Comparison of ENCODE assay signal across 10 cellular contexts in the genomic region with DNA sequence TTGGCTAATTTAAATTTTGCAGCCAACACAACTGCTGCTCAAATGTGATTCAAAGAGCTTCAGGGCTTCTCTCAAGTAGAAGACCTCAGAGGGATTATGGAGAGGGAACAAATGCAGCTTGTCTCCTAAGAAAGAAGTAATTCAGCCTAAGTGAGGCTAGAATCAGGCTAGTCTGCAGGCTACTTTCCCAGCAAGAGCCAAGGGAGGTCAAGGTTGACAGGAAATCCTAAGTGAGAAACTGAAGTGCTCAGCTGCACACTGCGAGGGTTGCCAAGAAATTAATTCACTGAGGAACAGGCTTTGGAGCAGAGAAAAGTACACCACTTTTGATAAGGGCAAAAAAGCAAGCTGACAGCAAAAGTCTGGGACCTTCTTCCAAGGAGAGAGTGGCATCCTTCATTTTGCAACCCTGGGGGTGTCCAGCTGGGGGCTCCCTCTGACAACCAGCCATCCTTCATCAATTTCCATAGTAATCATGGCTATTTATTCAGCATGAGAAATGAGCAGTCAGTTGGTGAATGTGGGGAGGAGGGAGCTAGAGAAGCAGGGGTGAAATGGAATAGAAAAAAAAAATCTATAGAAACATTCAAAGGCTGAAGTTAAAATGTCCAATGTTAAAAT.
A peak's percentile ranks its signal among the peaks of the same experiment; 100 is the strongest.
DNase-seq lines count a peak whose midpoint lies in the region; ATAC-seq lines count a peak whose summit lies in the region.
"Had no signal": no experiment of that assay in that cellular context is flagged by ENCODE, and none has a peak within 500 bp of the region (broad histone marks: within the 10 kb centered on the region; RNA-seq: fewer than 3 reads in every experiment).

No MANE protein-coding gene starts in this region.

- peak; percentile 80 for ATAC-seq in Right ventricle myocardium inferior
- ATAC-seq in GM21367 (IDR thresholded peaks at IDR 0.05; ENCODE audit: unreplicated experiment), result no peak
- ATAC-seq: activated naive CD8-positive, alpha-beta T cell treated with anti-CD3 and anti-CD28 coated beads, Interleukin-2, amount 50 U/mL, for 24 hours had no signal

- intact Hi-C loops in Right ventricle myocardium inferior (cut with DNase I) (no loop called here), cardiac septum (cut with DNase I) (no loop called here)

- DNase-seq in Right ventricle myocardium inferior (ENCODE audit: missing footprints) (no peak), cardiac septum (ENCODE audit: low spot score) (no peak), cerebellum (ENCODE audit: low spot score) (peak; percentile 6), left kidney (ENCODE audit: low read depth, low spot score) (peak; percentile 68), NCI-H345 treated with DMSO at 0.1 percent for 48 hours (lab: John Stamatoyannopoulos, UW; ENCODE audit: unreplicated experiment) (no peak), SIG-M5 treated with dmso at 0.1 percent for 504 hours (lab: John Stamatoyannopoulos, UW; ENCODE audit: unreplicated experiment) (no peak)
- DNase-seq in effector CD4-positive, alpha-beta T cell, result no peak
- DNase-seq: activated CD4-positive, alpha-beta T cell treated with anti-CD3 and anti-CD28 coated beads, Interleukin-2, amount 50 U/mL, for 48 hours; activated naive CD8-positive, alpha-beta T cell treated with anti-CD3 and anti-CD28 coated beads, Interleukin-2, amount 50 U/mL, for 24 hours had no signal

Comparison
In these comparisons a context has a peak if more than half of its experiments do, and no peak if none do; other contexts are left out.
1. DNase-seq: peak in cerebellum (single experiment) and left kidney (single experiment); none in Right ventricle myocardium inferior (single experiment), cardiac septum (single experiment), effector CD4-positive, alpha-beta T cell (single experiment), NCI-H345 treated with DMSO at 0.1 percent for 48 hours (single experiment) and SIG-M5 treated with dmso at 0.1 percent for 504 hours (single experiment).